ENCODE assay signal across 8 cellular contexts in genomic region chr5:93579561-93580386, GRCh38. TPM values are rescaled to one million over a fixed set of nuclear protein-coding genes. Genes with fewer than 3 reads are reported as not detected.
A peak's percentile ranks its signal among the peaks of the same experiment; 100 is the strongest.
DNase-seq lines count a peak whose midpoint lies in the region; ATAC-seq, FAIRE-seq and TF ChIP-seq lines count a peak whose summit lies in the region.

No MANE protein-coding gene starts in this region.

- H3K4me1 ChIP-seq in kidney (ENCODE audit: control insufficient read depth in 1 of 2, insufficient read depth in 1 of 2, low read depth in 1 of 2, low read length in 2 of 2) = peaks cover 0 to 6% of the 10 kb centered on the region in 2 donors

- FAIRE-seq in kidney (lab: Jason Lieb, UNC) = no peak

- no peak for TF ChIP-seq CTCF in kidney (IDR thresholded peaks at IDR 0.05; ENCODE audit: borderline replicate concordance, extremely low read depth, insufficient read depth)

- H3K4me3 Mint-ChIP-seq in stimulated activated naive CD8-positive, alpha-beta T cell treated with anti-CD3 and anti-CD28 coated beads, Interleukin-15, amount 100 ng/mL, for 72 hours = no peak overlapping the region

- DNase-seq in DMS53 treated with DMSO at 0.1 percent for 48 hours (lab: John Stamatoyannopoulos, UW; ENCODE audit: unreplicated experiment) = peak; percentile 46
- DNase-seq in KBM-7 = peak; percentile 63
- DNase-seq in astrocyte of the hippocampus (ENCODE audit: low read depth, low spot score) = peak; percentile 76
- peak; percentile 85 for DNase-seq in kidney
- DNase-seq in stimulated activated naive CD8-positive, alpha-beta T cell treated with anti-CD3 and anti-CD28 coated beads, Interleukin-15, amount 100 ng/mL, for 72 hours = no peak
- no peak for DNase-seq in mucosa of gallbladder (ENCODE audit: low spot score)
- no peak for DNase-seq in GOT3 (lab: John Stamatoyannopoulos, UW)

- no peaks in the 10 kb centered on the region for H3K9me3 ChIP-seq in kidney (ENCODE audit: control insufficient read depth in 1 of 2, low read length in 2 of 2)

- H3K4me1 Mint-ChIP-seq in stimulated activated naive CD8-positive, alpha-beta T cell treated with anti-CD3 and anti-CD28 coated beads, Interleukin-15, amount 100 ng/mL, for 72 hours = peaks cover 35% of the 10 kb centered on the region

- intact Hi-C loops in kidney (cut with DNase I) = no loop called here

- ATAC-seq in stimulated activated naive CD8-positive, alpha-beta T cell treated with anti-CD3 and anti-CD28 coated beads, Interleukin-15, amount 100 ng/mL, for 72 hours = peak; percentile 17
- no peak for ATAC-seq in HG02588 (IDR thresholded peaks at IDR 0.05; ENCODE audit: unreplicated experiment)

- H3K27ac ChIP-seq in kidney (ENCODE audit: low read depth in 2 of 2, low read length in 2 of 2) = peak overlapping the region; percentile 95

- no peaks in the 10 kb centered on the region for H3K36me3 ChIP-seq in kidney (ENCODE audit: control insufficient read depth in 1 of 2, insufficient read depth in 2 of 2, low read length in 2 of 2)

- H3K9me3 Mint-ChIP-seq in stimulated activated naive CD8-positive, alpha-beta T cell treated with anti-CD3 and anti-CD28 coated beads, Interleukin-15, amount 100 ng/mL, for 72 hours = no peaks in the 10 kb centered on the region

- no peaks in the 10 kb centered on the region for H3K27me3 Mint-ChIP-seq in stimulated activated naive CD8-positive, alpha-beta T cell treated with anti-CD3 and anti-CD28 coated beads, Interleukin-15, amount 100 ng/mL, for 72 hours

- H3K27ac Mint-ChIP-seq in stimulated activated naive CD8-positive, alpha-beta T cell treated with anti-CD3 and anti-CD28 coated beads, Interleukin-15, amount 100 ng/mL, for 72 hours = no peak overlapping the region

- in situ Hi-C loops in KBM-7 (cut with MboI; ENCODE audit: low pct_unique_long_range_greater_than_20kb, low sequenced_read_pairs) = loop anchor here (25.0 kb wide), 2 partner anchors 208 to 333 kb away; no protein-coding TSS in a partner anchor

- peak overlapping the region; percentile 85 to 88 for H3K4me3 ChIP-seq in kidney (ENCODE audit: low read length in 2 of 2)

- H3K9ac ChIP-seq in kidney (ENCODE audit: low read length in 2 of 2) = peak overlapping the region; percentile 94 to 95

RNA-seq across cellular contexts. Expression of gene NR2F1-AS1, which starts 1.2 kb away (rescaled TPM):
- total RNA-seq in kidney = 13.0 TPM
- polyA plus RNA-seq in kidney (ENCODE audit: insufficient read depth, low read depth, low replicate concordance) = 16.0 TPM
- total RNA-seq in mucosa of gallbladder = 29.5 TPM

RNA-seq across cellular contexts. Expression of gene NR2F1, which starts 3.2 kb away (rescaled TPM):
- total RNA-seq in kidney = 49.5 TPM
- polyA plus RNA-seq in kidney (ENCODE audit: insufficient read depth, low read depth, low replicate concordance) = 22.8 TPM
- total RNA-seq in mucosa of gallbladder = 162 TPM

Comparison
In these comparisons a context has a peak if more than half of its experiments do, and no peak if none do; other contexts are left out.
1. DNase-seq: peak in DMS53 treated with DMSO at 0.1 percent for 48 hours (single experiment), KBM-7 (single experiment), astrocyte of the hippocampus (single experiment) and kidney (single experiment); none in stimulated activated naive CD8-positive, alpha-beta T cell treated with anti-CD3 and anti-CD28 coated beads, Interleukin-15, amount 100 ng/mL, for 72 hours (0 of 2), mucosa of gallbladder (single experiment) and GOT3 (single experiment).